Comparison of ENCODE assay signal across 8 cellular contexts in the genomic region with DNA sequence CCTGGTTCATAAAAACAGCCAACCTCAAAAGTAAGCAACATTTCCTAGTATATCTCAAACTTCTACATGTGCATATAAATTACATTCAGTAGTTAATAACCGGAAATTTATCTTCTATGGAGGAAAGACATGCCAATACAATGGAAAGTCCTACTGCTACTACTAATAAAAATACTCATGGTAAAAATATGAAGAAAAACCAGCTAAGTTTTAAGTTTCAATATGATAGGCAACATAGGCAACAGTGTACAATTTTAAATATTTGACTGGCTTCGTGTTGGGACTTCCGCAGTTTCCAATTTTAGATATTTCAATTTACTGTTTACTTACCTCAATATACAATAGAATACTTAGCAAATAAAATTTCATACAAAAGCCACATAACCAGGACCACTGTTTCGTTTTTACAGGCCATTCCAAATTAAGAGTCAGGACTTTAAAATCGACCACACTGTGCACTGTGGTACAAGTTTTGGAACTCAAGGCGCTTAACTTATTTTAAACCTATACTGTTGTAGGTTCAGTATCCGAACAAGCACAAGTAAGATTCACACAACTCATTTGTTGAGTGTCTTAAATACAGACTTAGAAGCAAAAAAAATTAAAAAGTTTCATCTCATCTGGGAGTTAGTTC. TPM values are rescaled to one million over a fixed set of nuclear protein-coding genes. Genes with fewer than 3 reads are reported as not detected.
DNase-seq lines count a peak whose midpoint lies in the region; ATAC-seq, FAIRE-seq and TF ChIP-seq lines count a peak whose summit lies in the region.

No MANE protein-coding gene starts in this region.

- no peak overlapping the region for H2BK5ac ChIP-seq in mesendoderm (ENCODE audit: low read length)

- H3K27ac Mint-ChIP-seq in activated T-helper 17 cell treated with anti-CD3 and anti-CD28 coated beads, Interleukin-2, amount 50 U/mL, for 72 hours: peak overlapping the region; percentile 100

- H4K8ac ChIP-seq in mesendoderm (ENCODE audit: low read depth, low read length): no peak overlapping the region

- H3K4me3 ChIP-seq in BLaER1 (no peak overlapping the region), HEK293 (ENCODE audit: low read depth, low read length) (no peak overlapping the region), mesendoderm (ENCODE audit: low read length) (no peak overlapping the region)

- H2BK15ac ChIP-seq in mesendoderm (replicated peaks; ENCODE audit: low read depth): no peak overlapping the region

- no peak overlapping the region for H2AK5ac ChIP-seq in mesendoderm (ENCODE audit: low read length)

- H3K23ac ChIP-seq in mesendoderm (ENCODE audit: low read length): no peak overlapping the region

- no peak overlapping the region for H2BK120ac ChIP-seq in mesendoderm (ENCODE audit: low read depth, low read length)

- peaks cover 78% of the 10 kb centered on the region for H3K36me3 Mint-ChIP-seq in activated T-helper 17 cell treated with anti-CD3 and anti-CD28 coated beads, Interleukin-2, amount 50 U/mL, for 72 hours (ENCODE audit: low read depth)

- TF ChIP-seq CTCF in HEK293 (tag by site-specific recombination; IDR thresholded peaks at IDR 0.05): no peak

- H3K79me2 ChIP-seq in mesendoderm (ENCODE audit: control insufficient read depth, insufficient read depth, low read length): peaks cover 66% of the 10 kb centered on the region

- H3K9me3 Mint-ChIP-seq in activated T-helper 17 cell treated with anti-CD3 and anti-CD28 coated beads, Interleukin-2, amount 50 U/mL, for 72 hours: no peaks in the 10 kb centered on the region

- H3K4me1 ChIP-seq in BLaER1 (peaks cover 40% of the 10 kb centered on the region), HEK293 (ENCODE audit: control insufficient read depth, insufficient read depth, low read length) (no peaks in the 10 kb centered on the region), mesendoderm (ENCODE audit: control insufficient read depth, low read depth, low read length) (peaks cover 4% of the 10 kb centered on the region)

- H3K36me3 ChIP-seq in BLaER1 (peaks cover 3% of the 10 kb centered on the region; the same call in 1 of the 2 replicates), HEK293 (ENCODE audit: control insufficient read depth in 2 of 2, insufficient read depth in 1 of 2, low read length in 2 of 2) (peaks cover 0 to 3% of the 10 kb centered on the region in 2 experiments; a peak in 1 of 3 replicates), mesendoderm (ENCODE audit: control insufficient read depth, insufficient read depth, low read length) (no peaks in the 10 kb centered on the region)

- no peak overlapping the region for H3K56ac ChIP-seq in mesendoderm (ENCODE audit: low read length)

- H4K20me1 ChIP-seq in BLaER1: peaks cover 69% of the 10 kb centered on the region

- H3K27ac ChIP-seq in BLaER1 (no peak overlapping the region), HEK293 (ENCODE audit: extremely low read depth, low read depth, low read length) (no peak overlapping the region), mesendoderm (ENCODE audit: low read depth, low read length) (no peak overlapping the region)

- H3K4me3 Mint-ChIP-seq in activated T-helper 17 cell treated with anti-CD3 and anti-CD28 coated beads, Interleukin-2, amount 50 U/mL, for 72 hours: peak overlapping the region; percentile 98

- no peaks in the 10 kb centered on the region for H3K27me3 Mint-ChIP-seq in activated T-helper 17 cell treated with anti-CD3 and anti-CD28 coated beads, Interleukin-2, amount 50 U/mL, for 72 hours

- no peak overlapping the region for H3K18ac ChIP-seq in mesendoderm (ENCODE audit: low read length)

- peaks cover 48% of the 10 kb centered on the region for H3K4me1 Mint-ChIP-seq in activated T-helper 17 cell treated with anti-CD3 and anti-CD28 coated beads, Interleukin-2, amount 50 U/mL, for 72 hours

- no peak for FAIRE-seq in RCC 7860 (lab: Jason Lieb, UNC)

- H3K79me1 ChIP-seq in mesendoderm (ENCODE audit: low read length): peaks cover 10% of the 10 kb centered on the region

- H3K4me2 ChIP-seq in BLaER1 (peak overlapping the region; percentile 75), mesendoderm (ENCODE audit: low read length) (no peak overlapping the region)

- ATAC-seq in activated T-helper 17 cell treated with anti-CD3 and anti-CD28 coated beads, Interleukin-2, amount 50 U/mL, for 72 hours (replicated peaks): no peak
- no peak for ATAC-seq in GM19328 (IDR thresholded peaks at IDR 0.05; ENCODE audit: unreplicated experiment)

- H3K9ac ChIP-seq in BLaER1: no peak overlapping the region
- H3K9ac ChIP-seq in mesendoderm (ENCODE audit: low read length): peak overlapping the region; percentile 30

- POLR2A ChIA-PET in HEK293 (lab: Yijun Ruan, JAX): no interaction called here

- H3K4ac ChIP-seq in mesendoderm (ENCODE audit: low read depth, low read length): no peak overlapping the region

- no CpG with 5 or more reads among the region's 7 CpGs for WGBS in mesendoderm (ENCODE audit: extremely low coverage, insufficient coverage, low lambda C conversion rate)

- H3K9me3 ChIP-seq in BLaER1 (no peaks in the 10 kb centered on the region), HEK293 (ENCODE audit: control insufficient read depth, insufficient read depth, low read depth, low read length) (no peaks in the 10 kb centered on the region)

- H3K27me3 ChIP-seq in BLaER1 (no peaks in the 10 kb centered on the region), mesendoderm (ENCODE audit: insufficient read depth, low read length, poor library complexity) (no peaks in the 10 kb centered on the region)

- CTCF ChIA-PET in HEK293 (lab: Yijun Ruan, JAX): no interaction called here

- no peak for DNase-seq in mesendoderm
- no peak for DNase-seq in NCI-H2227 (lab: John Stamatoyannopoulos, UW; ENCODE audit: unreplicated experiment)
- no peak for DNase-seq in RCC 7860 (ENCODE audit: low spot score)
- DNase-seq in AG20443 (ENCODE audit: low spot score): no peak

- no peak overlapping the region for H4K5ac ChIP-seq in mesendoderm (ENCODE audit: low read length)

TF ChIP-seq in HEK293, 187 proteins besides CTCF, POLR2A, EP300 and RAD21:
- TF ChIP-seq ZNF214 (tag by site-specific recombination; IDR thresholded peaks at IDR 0.05; ENCODE audit: borderline replicate concordance): no peak
- TF ChIP-seq ZNF132 (tag by site-specific recombination; IDR thresholded peaks at IDR 0.05; ENCODE audit: borderline replicate concordance): no peak
- TF ChIP-seq MYNN (tag by site-specific recombination; IDR thresholded peaks at IDR 0.05; ENCODE audit: borderline replicate concordance): peak; percentile 86

RNA-seq across cellular contexts. Expression of gene NAA50, which starts 2.9 kb away (rescaled TPM):
- total RNA-seq in activated T-helper 17 cell treated with anti-CD3 and anti-CD28 coated beads, Interleukin-2, amount 50 U/mL, for 72 hours: 100 to 1,000 TPM in 1 of 2 donors, 10 to 100 TPM in 1; 62.1 to 152 TPM
- 174 TPM for polyA plus RNA-seq in mesendoderm (2013, experiment 1 of 2)
- polyA plus RNA-seq in mesendoderm (2013, experiment 2 of 2): 174 TPM

RNA-seq across cellular contexts. Expression of gene ATP6V1A, which starts 3.7 kb away (rescaled TPM):
- 10 to 100 TPM; 27.0 to 39.6 TPM for total RNA-seq in activated T-helper 17 cell treated with anti-CD3 and anti-CD28 coated beads, Interleukin-2, amount 50 U/mL, for 72 hours
- polyA plus RNA-seq in mesendoderm (2013, experiment 1 of 2): 20.3 TPM
- polyA plus RNA-seq in mesendoderm (2013, experiment 2 of 2): 20.3 TPM

RNA-seq across cellular contexts. Expression of gene USF3, which starts 46.7 kb away (rescaled TPM):
- 10 to 100 TPM; 14.6 to 19.9 TPM for total RNA-seq in activated T-helper 17 cell treated with anti-CD3 and anti-CD28 coated beads, Interleukin-2, amount 50 U/mL, for 72 hours
- polyA plus RNA-seq in mesendoderm (2013, experiment 1 of 2): 7.8 TPM
- polyA plus RNA-seq in mesendoderm (2013, experiment 2 of 2): 7.9 TPM
